20 cellular contexts compared by ENCODE assay signal in the genomic region with DNA sequence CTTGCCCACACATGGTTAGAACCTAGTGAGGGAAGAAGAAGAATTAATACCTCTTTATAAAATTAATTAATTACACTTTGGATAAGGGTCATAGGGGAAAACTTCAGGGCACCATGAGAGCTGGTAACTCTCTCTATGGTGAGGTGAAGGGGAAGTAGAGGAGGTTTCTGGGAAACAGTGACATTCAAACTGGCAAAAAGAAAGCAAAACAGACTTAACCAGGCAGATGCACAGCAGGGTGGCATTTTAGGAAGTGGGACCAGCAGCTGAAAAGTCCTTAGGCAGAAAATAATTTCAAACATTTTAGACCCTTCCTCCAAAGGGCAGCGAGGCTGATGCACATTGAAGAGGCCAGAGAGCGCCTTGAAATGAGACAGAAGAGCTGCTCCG.
"Had no signal": no experiment of that assay in that cellular context is flagged by ENCODE, and none has a peak within 500 bp of the region (broad histone marks: within the 10 kb centered on the region; RNA-seq: fewer than 3 reads in every experiment).

No MANE protein-coding gene starts in this region.

- ATAC-seq: effector memory CD8-positive, alpha-beta T cell; gastroesophageal sphincter; left lung; naive thymus-derived CD8-positive, alpha-beta T cell; right cardiac atrium; stimulated activated naive CD8-positive, alpha-beta T cell treated with anti-CD3 and anti-CD28 coated beads, Interleukin-15, Interleukin-2, amounts not matched to agents 100 U/mL and 50 U/mL, for 24 hours had no signal

- H3K27me3 ChIP-seq: esophagus squamous epithelium, gastroesophageal sphincter, left lung, neutrophil, suprapubic skin, thyroid gland, upper lobe of left lung, uterus had no signal

- H3K4me3 Mint-ChIP-seq: dendritic cell treated with granulocyte-macrophage colony-stimulating factor and Interleukin-4, amounts not matched to agents 40 ng/mL and 50 ng/mL, for 4 days; effector memory CD8-positive, alpha-beta T cell; immature natural killer cell; naive thymus-derived CD8-positive, alpha-beta T cell had no signal

- H3K36me3 ChIP-seq: esophagus squamous epithelium, gastroesophageal sphincter, left lung, neutrophil, suprapubic skin, thyroid gland, upper lobe of left lung, uterus had no signal

- H3K4me1 ChIP-seq: left lung, thyroid gland, upper lobe of left lung, uterus had no signal

- H3K27ac ChIP-seq: epithelial cell of prostate, gastroesophageal sphincter, left lung, neutrophil, suprapubic skin, thyroid gland, upper lobe of left lung, uterus had no signal

- H3K4me3 ChIP-seq: esophagus squamous epithelium, gastroesophageal sphincter, left lung, lung, suprapubic skin, thyroid gland, upper lobe of left lung, uterus had no signal

- H3K9me3 Mint-ChIP-seq: effector memory CD8-positive, alpha-beta T cell; naive thymus-derived CD8-positive, alpha-beta T cell had no signal

- H3K27ac Mint-ChIP-seq: dendritic cell treated with granulocyte-macrophage colony-stimulating factor and Interleukin-4, amounts not matched to agents 40 ng/mL and 50 ng/mL, for 4 days; effector memory CD8-positive, alpha-beta T cell; immature natural killer cell; naive thymus-derived CD8-positive, alpha-beta T cell had no signal

- DNase-seq: effector memory CD8-positive, alpha-beta T cell; esophagus squamous epithelium; foreskin fibroblast; immature natural killer cell; left lung; mesendoderm; naive thymus-derived CD8-positive, alpha-beta T cell; right cardiac atrium; small intestine; stimulated activated CD4-positive, alpha-beta T cell treated with anti-CD3 and anti-CD28 coated beads, Interleukin-12 subunit alpha, Interleukin-12 subunit beta, amount 100 ng/mL, for 4 hours; stimulated activated naive CD8-positive, alpha-beta T cell treated with anti-CD3 and anti-CD28 coated beads, Interleukin-15, Interleukin-2, amounts not matched to agents 100 U/mL and 50 U/mL, for 24 hours; thyroid gland; upper lobe of left lung; uterus had no signal

- H3K36me3 Mint-ChIP-seq: immature natural killer cell; naive thymus-derived CD8-positive, alpha-beta T cell had no signal

- H3K9me3 ChIP-seq: esophagus squamous epithelium, left lung, neutrophil, suprapubic skin, thyroid gland, upper lobe of left lung, uterus had no signal
